Comparison of ENCODE assay signal across 20 cellular contexts in genomic region chr21:38915546-38915945, GRCh38.
DNase-seq lines count a peak whose midpoint lies in the region; ATAC-seq and TF ChIP-seq lines count a peak whose summit lies in the region.
"Had no signal": no experiment of that assay in that cellular context is flagged by ENCODE, and none has a peak within 500 bp of the region (broad histone marks: within the 10 kb centered on the region; RNA-seq: fewer than 3 reads in every experiment).

No MANE protein-coding gene starts in this region.

- H3K9me3 ChIP-seq in HUES48 (ENCODE audit: control insufficient read depth, insufficient read depth, low read length): no peaks in the 10 kb centered on the region
- no peaks in the 10 kb centered on the region for H3K9me3 ChIP-seq in Peyer's patch
- H3K9me3 ChIP-seq in right lobe of liver: no peaks in the 10 kb centered on the region
- no peaks in the 10 kb centered on the region for H3K9me3 ChIP-seq in thyroid gland
- H3K9me3 ChIP-seq in left lung: no peaks in the 10 kb centered on the region
- H3K9me3 ChIP-seq: BLaER1 treated with 17β-estradiol and CSF1 and Interleukin-3, amounts not matched to agents 10 nM and 100 nM; esophagus muscularis mucosa had no signal

- WGBS in right lobe of liver (ENCODE audit: insufficient coverage, low coverage, low lambda C conversion rate, missing lambda C conversion rate): 90% methylated on average over 4 of the region's 4 CpGs
- 94 to 97% methylated on average over 4 of the region's 4 CpGs for WGBS in thyroid gland, 2 donors

- DNase-seq in Peyer's patch (peak in 2 of 3 donors; percentile 5 to 26), right lobe of liver (peak in 1 of 3 donors; percentile 33), thyroid gland (no peak), H7 (no peak), left lung (no peak)
- DNase-seq: activated CD4-positive, alpha-beta memory T cell treated with anti-CD3 and anti-CD28 coated beads for 36 hours; activated CD8-positive, alpha-beta memory T cell treated with anti-CD3 and anti-CD28 coated beads, Interleukin-2, amount 50 U/mL, for 4 hours; amygdala; foreskin melanocyte; GF-D8; mammary epithelial cell; NCI-H1048; NCI-H226; RPMI8226; stimulated activated naive CD4-positive, alpha-beta T cell had no signal

- H3K27me3 ChIP-seq in HUES48 (ENCODE audit: control insufficient read depth, insufficient read depth, low read length) (peaks cover 14% of the 10 kb centered on the region; the same call in 1 of the 2 replicates), Peyer's patch (no peaks in the 10 kb centered on the region), right lobe of liver (no peaks in the 10 kb centered on the region), thyroid gland (no peaks in the 10 kb centered on the region), H7 (ENCODE audit: control insufficient read depth, insufficient read depth, low read length) (peaks cover 3% of the 10 kb centered on the region), left lung (no peaks in the 10 kb centered on the region)
- H3K27me3 ChIP-seq: esophagus muscularis mucosa had no signal

- ATAC-seq in right lobe of liver: no peak
- ATAC-seq in left lung: no peak
- ATAC-seq in HG03108 (IDR thresholded peaks at IDR 0.05; ENCODE audit: unreplicated experiment): no peak
- ATAC-seq: activated CD4-positive, CD25-positive, alpha-beta regulatory T cell treated with anti-CD3 and anti-CD28 coated beads, Interleukin-2, amount 50 U/mL, for 24 hours had no signal

- no peak overlapping the region for H3K4me3 ChIP-seq in HUES48 (ENCODE audit: low read depth, low read length)
- no peak overlapping the region for H3K4me3 ChIP-seq in Peyer's patch
- H3K4me3 ChIP-seq in right lobe of liver: no peak overlapping the region
- no peak overlapping the region for H3K4me3 ChIP-seq in thyroid gland (replicated peaks in 1 of 3)
- H3K4me3 ChIP-seq in H7 (ENCODE audit: insufficient read depth, low read depth, low read length): no peak overlapping the region
- no peak overlapping the region for H3K4me3 ChIP-seq in left lung
- H3K4me3 ChIP-seq: BLaER1 treated with 17β-estradiol and CSF1 and Interleukin-3, amounts not matched to agents 10 nM and 100 nM; esophagus muscularis mucosa had no signal

- H3K36me3 ChIP-seq in HUES48 (ENCODE audit: control insufficient read depth, insufficient read depth, low read length): no peaks in the 10 kb centered on the region
- H3K36me3 ChIP-seq in Peyer's patch: no peaks in the 10 kb centered on the region
- H3K36me3 ChIP-seq in right lobe of liver: no peaks in the 10 kb centered on the region
- no peaks in the 10 kb centered on the region for H3K36me3 ChIP-seq in thyroid gland
- no peaks in the 10 kb centered on the region for H3K36me3 ChIP-seq in H7 (replicated peaks; ENCODE audit: control insufficient read depth, insufficient read depth, low read length)
- no peaks in the 10 kb centered on the region for H3K36me3 ChIP-seq in left lung
- H3K36me3 ChIP-seq: BLaER1 treated with 17β-estradiol and CSF1 and Interleukin-3, amounts not matched to agents 10 nM and 100 nM; esophagus muscularis mucosa had no signal

- intact Hi-C loops in right lobe of liver (cut with DNase I) (no loop called here), thyroid gland (cut with DNase I) (no loop called here), left lung (cut with DNase I) (no loop called here)

- no peak for TF ChIP-seq CTCF in Peyer's patch (IDR thresholded peaks at IDR 0.05)
- TF ChIP-seq CTCF in right lobe of liver (IDR thresholded peaks at IDR 0.05): no peak
- TF ChIP-seq CTCF in thyroid gland (IDR thresholded peaks at IDR 0.05): no peak
- no peak for TF ChIP-seq CTCF in left lung (IDR thresholded peaks at IDR 0.05)

- H3K9ac ChIP-seq in HUES48 (ENCODE audit: low read depth, low read length): no peak overlapping the region
- H3K9ac ChIP-seq: BLaER1 treated with 17β-estradiol and CSF1 and Interleukin-3, amounts not matched to agents 10 nM and 100 nM had no signal

- TF ChIP-seq POLR2A in Peyer's patch (IDR thresholded peaks at IDR 0.05) (no peak), right lobe of liver (IDR thresholded peaks at IDR 0.05) (no peak), thyroid gland (IDR thresholded peaks at IDR 0.05) (no peak)

- H3K27ac ChIP-seq in HUES48 (ENCODE audit: low read depth, low read length): peak overlapping the region; percentile 13
- peak overlapping the region in 3 of 4 donors; percentile 41 to 88 (median 81) for H3K27ac ChIP-seq in Peyer's patch
- H3K27ac ChIP-seq in right lobe of liver: peak overlapping the region in 2 of 3 donors; percentile 93 to 98
- peak overlapping the region in 2 of 3 donors; percentile 6 to 90 for H3K27ac ChIP-seq in thyroid gland
- H3K27ac ChIP-seq in left lung: no peak overlapping the region
- H3K27ac ChIP-seq: BLaER1 treated with 17β-estradiol and CSF1 and Interleukin-3, amounts not matched to agents 10 nM and 100 nM had no signal

- H3K4me1 ChIP-seq in HUES48 (ENCODE audit: control insufficient read depth, insufficient read depth, low read length) (peaks cover 11% of the 10 kb centered on the region; the same call in 1 of the 2 replicates), Peyer's patch (peaks cover 0 to 37% (median 7%) of the 10 kb centered on the region in 4 donors), right lobe of liver (peaks cover 0 to 78% (median 35%) of the 10 kb centered on the region in 4 donors), thyroid gland (peaks cover 19 to 60% of the 10 kb centered on the region in 2 donors), left lung (peaks cover 11 to 26% of the 10 kb centered on the region in 2 donors)

Comparison
In these comparisons a context has a peak if more than half of its experiments do, and no peak if none do; other contexts are left out.
1. H3K27ac ChIP-seq: peak in HUES48 (single experiment), Peyer's patch (3 of 4), right lobe of liver (2 of 3) and thyroid gland (2 of 3); none in left lung (0 of 2).
2. DNase-seq: peak in Peyer's patch (2 of 3); none in thyroid gland (0 of 2), H7 (single experiment) and left lung (0 of 2).